Comparison of ENCODE assay signal across 11 cellular contexts in genomic region chr5:17248999-17249634, GRCh38. TPM values are rescaled to one million over a fixed set of nuclear protein-coding genes. Genes with fewer than 3 reads are reported as not detected.
A peak's percentile ranks its signal among the peaks of the same experiment; 100 is the strongest.
DNase-seq lines count a peak whose midpoint lies in the region; ATAC-seq and TF ChIP-seq lines count a peak whose summit lies in the region.
"Had no signal": no experiment of that assay in that cellular context is flagged by ENCODE, and none has a peak within 500 bp of the region (broad histone marks: within the 10 kb centered on the region; RNA-seq: fewer than 3 reads in every experiment).

No MANE protein-coding gene starts in this region.

- H3K9me3 ChIP-seq in mesodermal cell (ENCODE audit: control insufficient read depth, low read length), result no peaks in the 10 kb centered on the region

- H3K9me3 Mint-ChIP-seq in T-cell, result peaks cover 2 to 14% (median 2%) of the 10 kb centered on the region in 3 donors
- H3K9me3 Mint-ChIP-seq: activated naive CD4-positive, alpha-beta T cell treated with anti-CD3 and anti-CD28 coated beads, Interleukin-2, amount 50 U/mL, for 24 hours; T-helper 2 cell treated with Interferon-gamma antibody and Interleukin-4, amounts not matched to agents 5 μg/mL and 100 μg/mL, for 36 hours had no signal

- DNase-seq in AG10803 (ENCODE audit: low read depth), result peak; percentile 98
- DNase-seq in MV-4-11 (lab: John Stamatoyannopoulos, UW), result peak; percentile 72
- DNase-seq in choroid plexus epithelial cell (ENCODE audit: low read depth), result peak; percentile 99
- DNase-seq in T-cell, result no peak
- no peak for DNase-seq in activated CD8-positive, alpha-beta memory T cell treated with anti-CD3 and anti-CD28 coated beads, Interleukin-2, amount 50 U/mL, for 4 hours
- DNase-seq: stimulated activated CD4-positive, alpha-beta T cell treated with anti-CD3 and anti-CD28 coated beads, Interleukin-4, amount 100 ng/mL, for 1 hour had no signal

- H3K27ac Mint-ChIP-seq in T-cell, result no peak overlapping the region
- H3K27ac Mint-ChIP-seq: activated naive CD4-positive, alpha-beta T cell treated with anti-CD3 and anti-CD28 coated beads, Interleukin-2, amount 50 U/mL, for 24 hours; T-helper 2 cell treated with Interferon-gamma antibody and Interleukin-4, amounts not matched to agents 5 μg/mL and 100 μg/mL, for 36 hours had no signal

- H3K4me1 Mint-ChIP-seq in T-cell, result no peaks in the 10 kb centered on the region
- H3K4me1 Mint-ChIP-seq: activated naive CD4-positive, alpha-beta T cell treated with anti-CD3 and anti-CD28 coated beads, Interleukin-2, amount 50 U/mL, for 24 hours had no signal

- no peak overlapping the region for H3K4me3 Mint-ChIP-seq in T-cell
- H3K4me3 Mint-ChIP-seq: activated naive CD4-positive, alpha-beta T cell treated with anti-CD3 and anti-CD28 coated beads, Interleukin-2, amount 50 U/mL, for 24 hours; T-helper 2 cell treated with Interferon-gamma antibody and Interleukin-4, amounts not matched to agents 5 μg/mL and 100 μg/mL, for 36 hours had no signal

- H3K36me3 Mint-ChIP-seq in T-cell, result no peaks in the 10 kb centered on the region
- H3K36me3 Mint-ChIP-seq: activated naive CD4-positive, alpha-beta T cell treated with anti-CD3 and anti-CD28 coated beads, Interleukin-2, amount 50 U/mL, for 24 hours had no signal

- ATAC-seq in T-cell (replicated peaks in 1 of 4) (no peak), HG03139 (IDR thresholded peaks at IDR 0.05; ENCODE audit: unreplicated experiment) (no peak), HG02981 (IDR thresholded peaks at IDR 0.05; ENCODE audit: unreplicated experiment) (no peak)

- CTCF ChIA-PET in T-cell (lab: Charles Lee), result no interaction called here

- peaks cover 0 to 11% of the 10 kb centered on the region in 2 donors for H3K27me3 Mint-ChIP-seq in T-cell

- 57 to 100% methylated on average over 1 to 2 of the region's 3 CpGs for WGBS in mesodermal cell (ENCODE audit: insufficient coverage in 2 of 2), 2 experiments

- TF ChIP-seq CTCF in AG10803 (conservative IDR thresholded peaks at IDR 0.05; ENCODE audit: low read length) (peak; percentile 38), choroid plexus epithelial cell (conservative IDR thresholded peaks at IDR 0.05; ENCODE audit: low read depth, low read length) (peak; percentile 21)

- H3K36me3 ChIP-seq in mesodermal cell (ENCODE audit: control insufficient read depth, insufficient read depth, low read length), result peaks cover 62% of the 10 kb centered on the region

- H3K4me1 ChIP-seq in mesodermal cell (ENCODE audit: control insufficient read depth, insufficient read depth, low read length, poor library complexity, severe bottlenecking), result peaks cover 53% of the 10 kb centered on the region

- H3K27ac ChIP-seq in mesodermal cell (ENCODE audit: low read depth, low read length, severe bottlenecking), result peak overlapping the region; percentile 79

- H3K4me3 ChIP-seq in AG10803 (ENCODE audit: low read length), result no peak overlapping the region
- no peak overlapping the region for H3K4me3 ChIP-seq in choroid plexus epithelial cell (ENCODE audit: low read depth, low read length)
- H3K4me3 ChIP-seq in mesodermal cell (ENCODE audit: extremely low read depth, insufficient read depth, low read length, poor library complexity, severe bottlenecking), result no peak overlapping the region

- POLR2A ChIA-PET in T-cell (lab: Charles Lee), result no interaction called here

RNA-seq across cellular contexts. Expression of gene BASP1, which starts 31.7 kb away (rescaled TPM):
- polyA plus RNA-seq in mesodermal cell (2013, experiment 1 of 2), result 133 TPM
- polyA plus RNA-seq in mesodermal cell (2013, experiment 2 of 2), result 116 TPM
- total RNA-seq in T-cell, result 1 to 10 TPM in 3 of 5 donors, under 1 TPM in 2; 0.47 to 4.6 (median 2.2) TPM

Comparison
In these comparisons a context has a peak if more than half of its experiments do, and no peak if none do; other contexts are left out.
1. DNase-seq: peak in AG10803 (single experiment), MV-4-11 (single experiment) and choroid plexus epithelial cell (single experiment); none in T-cell (0 of 34) and activated CD8-positive, alpha-beta memory T cell treated with anti-CD3 and anti-CD28 coated beads, Interleukin-2, amount 50 U/mL, for 4 hours (single experiment).